ENCODE assay signal across 9 cellular contexts in genomic region chr11:20609727-20610707, GRCh38. TPM values are rescaled to one million over a fixed set of nuclear protein-coding genes. Genes with fewer than 3 reads are reported as not detected.
DNase-seq lines count a peak whose midpoint lies in the region; ATAC-seq and TF ChIP-seq lines count a peak whose summit lies in the region.
"Had no signal": no experiment of that assay in that cellular context is flagged by ENCODE, and none has a peak within 500 bp of the region (broad histone marks: within the 10 kb centered on the region; RNA-seq: fewer than 3 reads in every experiment).

No MANE protein-coding gene starts in this region.

- peaks cover 0 to 2% of the 10 kb centered on the region in 2 donors for H3K36me3 Mint-ChIP-seq in CD14-positive monocyte

- H3K27me3 Mint-ChIP-seq in CD14-positive monocyte (ENCODE audit: low read depth in 3 of 3): peaks cover 64 to 89% (median 67%) of the 10 kb centered on the region in 3 donors

- peak overlapping the region; percentile 65 to 85 for H3K4me3 Mint-ChIP-seq in CD14-positive monocyte

- ATAC-seq in HG03342 (IDR thresholded peaks at IDR 0.05; ENCODE audit: unreplicated experiment) (peak; percentile 96), right lobe of liver (peak; percentile 97 to 100 (median 100))

- TF ChIP-seq CTCF in CD14-positive monocyte (IDR thresholded peaks at IDR 0.05): peak; percentile 92
- peak; percentile 92 for TF ChIP-seq CTCF in colonic mucosa (IDR thresholded peaks at IDR 0.05)
- peak; percentile 93 to 99 (median 96) for TF ChIP-seq CTCF in right lobe of liver (IDR thresholded peaks at IDR 0.05)

- H3K9me3 Mint-ChIP-seq in CD14-positive monocyte: peaks cover 0 to 14% (median 6%) of the 10 kb centered on the region in 7 donors

- H3K4me1 Mint-ChIP-seq in CD14-positive monocyte: peaks cover 24% of the 10 kb centered on the region

- H3K27ac ChIP-seq in colonic mucosa (no peak overlapping the region), right lobe of liver (no peak overlapping the region)

- no peak overlapping the region for H3K27ac Mint-ChIP-seq in CD14-positive monocyte

- H3K36me3 ChIP-seq in colonic mucosa (no peaks in the 10 kb centered on the region), right lobe of liver (no peaks in the 10 kb centered on the region)

- no peaks in the 10 kb centered on the region for H3K4me1 ChIP-seq in colonic mucosa
- H3K4me1 ChIP-seq in right lobe of liver: peaks cover 0 to 20% (median 0%) of the 10 kb centered on the region in 4 donors

- DNase-seq in CD14-positive monocyte (ENCODE audit: low spot score) (no peak), GM19240 (ENCODE audit: insufficient read length, low spot score) (peak; percentile 70), NCI-H226 (peak; percentile 43), colonic mucosa (peak; percentile 63), right lobe of liver (peak; percentile 78 to 81 (median 79))
- DNase-seq in activated CD4-positive, alpha-beta T cell treated with anti-CD3 and anti-CD28 coated beads for 24 hours (ENCODE audit: low read depth in 2 of 2): peak; percentile 26 to 50
- DNase-seq in stimulated activated CD8-positive, alpha-beta memory T cell treated with anti-CD3 and anti-CD28 coated beads, Interleukin-12 subunit alpha, Interleukin-12 subunit beta, amount 100 ng/mL, for 24 hours (ENCODE audit: extremely low read depth): peak; percentile 8

- 10% methylated on average over 20 of the region's 30 CpGs for WGBS in right lobe of liver (ENCODE audit: insufficient coverage, low coverage, low lambda C conversion rate, missing lambda C conversion rate)

- intact Hi-C loops in CD14-positive monocyte (cut with micrococcal nuclease): no loop called here
- intact Hi-C loops in colonic mucosa (cut with DNase I): loop anchor here (5.0 kb wide), 2 partner anchors 213 to 483 kb away; no protein-coding TSS in a partner anchor
- intact Hi-C loops in right lobe of liver (cut with DNase I): loop anchor here (10.0 kb wide), 2 partner anchors 225 to 475 kb away; partner anchors contain the start of gene PRMT3 (in 2 of the 2)

- no peak overlapping the region for H3K4me3 ChIP-seq in colonic mucosa
- no peak overlapping the region for H3K4me3 ChIP-seq in right lobe of liver

- TF ChIP-seq POLR2A in right lobe of liver (IDR thresholded peaks at IDR 0.05): no peak

- no peaks in the 10 kb centered on the region for H3K9me3 ChIP-seq in colonic mucosa
- no peaks in the 10 kb centered on the region for H3K9me3 ChIP-seq in right lobe of liver

- H3K9ac ChIP-seq in colonic mucosa (ENCODE audit: low read depth in 2 of 2, low read length in 2 of 2): no peak overlapping the region

- peaks cover 15% of the 10 kb centered on the region for H3K27me3 ChIP-seq in colonic mucosa
- peaks cover 0 to 14% of the 10 kb centered on the region in 2 donors for H3K27me3 ChIP-seq in right lobe of liver

RNA-seq across cellular contexts. Expression of gene SLC6A5, which starts 10.6 kb away (rescaled TPM):
- polyA plus RNA-seq in CD14-positive monocyte: not detected
- total RNA-seq in colonic mucosa: not detected
- not detected for total RNA-seq in right lobe of liver
- total RNA-seq: T-helper 2 cell treated with Interferon-gamma antibody and Interleukin-4, amounts not matched to agents 100 ng/mL and 5 ng/mL, for 36 hours had no signal

RNA-seq across cellular contexts. Expression of gene NELL1, which starts 59.4 kb away (rescaled TPM):
- not detected for polyA plus RNA-seq in CD14-positive monocyte
- total RNA-seq in colonic mucosa (under 1 TPM in 1 of 2 donors, not detected in 1; 0.19 TPM), right lobe of liver (not detected)
- total RNA-seq: T-helper 2 cell treated with Interferon-gamma antibody and Interleukin-4, amounts not matched to agents 100 ng/mL and 5 ng/mL, for 36 hours had no signal

Comparison
In these comparisons a context has a peak if more than half of its experiments do, and no peak if none do; other contexts are left out.
1. intact Hi-C loops: an anchor here in colonic mucosa (5.0 kb wide) and right lobe of liver (10.0 kb wide); none called in CD14-positive monocyte.